1 cellular context compared by ENCODE assay signal in the genomic region with DNA sequence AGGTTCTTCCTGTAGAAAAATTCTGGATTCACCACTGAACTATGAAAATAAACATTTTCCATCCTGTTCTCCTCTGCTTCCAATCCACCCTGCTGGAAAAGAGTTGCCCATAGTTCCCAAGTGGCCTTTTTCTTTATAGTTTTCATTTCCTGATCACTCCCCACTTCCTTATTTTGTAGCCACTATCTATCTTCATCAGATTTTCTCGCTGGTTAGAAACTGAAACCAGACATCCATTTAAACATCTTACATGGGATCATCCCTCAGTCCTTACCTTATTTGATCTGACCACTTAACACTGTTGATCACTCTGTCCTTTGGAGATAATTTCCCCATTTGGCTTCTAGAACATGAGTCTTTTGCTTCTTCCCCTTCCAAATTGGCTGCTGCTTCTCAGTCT.
TF ChIP-seq lines count a peak whose summit lies in the region.

No MANE protein-coding gene starts in this region.

TF ChIP-seq in K562, 482 proteins besides CTCF, POLR2A, EP300 and RAD21:
- TF ChIP-seq SPI1 (IDR thresholded peaks at IDR 0.05; ENCODE audit: borderline replicate concordance, low read depth, low read length) (peak; percentile 65; the same call in 1 of the 2 replicates), PHB2 (IDR thresholded peaks at IDR 0.05; ENCODE audit: low read depth) (no peak)
